ENCODE assay signal across 25 cellular contexts in the genomic region with DNA sequence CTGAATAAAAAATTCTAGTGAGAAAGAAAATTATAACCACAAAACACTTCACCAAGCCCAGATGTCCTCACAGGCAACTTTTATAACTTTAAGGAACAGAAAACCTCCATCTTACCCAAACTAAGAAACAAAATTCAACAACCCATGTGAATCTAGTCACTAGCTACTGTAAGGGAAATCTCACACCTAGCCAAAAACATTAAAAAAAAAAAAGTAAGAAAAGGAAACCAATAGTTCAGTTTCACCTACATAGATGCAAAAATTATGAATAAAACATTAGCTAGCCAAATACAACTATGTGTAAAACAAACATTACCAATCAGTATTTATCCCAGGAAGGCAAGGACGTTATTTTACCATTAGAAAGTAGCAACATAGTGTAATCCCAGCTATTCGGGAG.
"Had no signal": no experiment of that assay in that cellular context is flagged by ENCODE, and none has a peak within 500 bp of the region (broad histone marks: within the 10 kb centered on the region; RNA-seq: fewer than 3 reads in every experiment).

No MANE protein-coding gene starts in this region.

- H3K36me3 Mint-ChIP-seq: mesothelial cell of epicardium; naive B cell; stimulated activated effector memory CD8-positive, alpha-beta T cell treated with anti-CD3 and anti-CD28 coated beads, Interleukin-12 subunit alpha, Interleukin-12 subunit beta, amount 100 ng/mL, for 72 hours had no signal

- H3K9me3 Mint-ChIP-seq: mesothelial cell of epicardium; naive B cell; nephron; neural crest cell; stimulated activated effector memory CD8-positive, alpha-beta T cell treated with anti-CD3 and anti-CD28 coated beads, Interleukin-12 subunit alpha, Interleukin-12 subunit beta, amount 100 ng/mL, for 72 hours; stimulated activated naive CD8-positive, alpha-beta T cell treated with anti-CD3 and anti-CD28 coated beads, Interleukin-15, Interleukin-2, amounts not matched to agents 100 ng/mL and 50 ng/mL, for 24 hours had no signal

- H3K27ac ChIP-seq: left ventricle myocardium inferior, pancreas, prostate gland, skin epidermis, suprapubic skin, thoracic aorta, tibial artery, upper lobe of right lung had no signal

- ATAC-seq: pancreas; right cardiac atrium; sciatic nerve; stimulated activated effector memory CD8-positive, alpha-beta T cell treated with anti-CD3 and anti-CD28 coated beads, Interleukin-12 subunit alpha, Interleukin-12 subunit beta, amount 100 ng/mL, for 72 hours; upper lobe of right lung had no signal

- H3K4me1 ChIP-seq: left ventricle myocardium inferior, pancreas, prostate gland, suprapubic skin, upper lobe of right lung had no signal

- H3K36me3 ChIP-seq: left ventricle myocardium inferior, pancreas, prostate gland, suprapubic skin, thoracic aorta, tibial artery, upper lobe of right lung had no signal

- H3K9me3 ChIP-seq: left ventricle myocardium inferior, pancreas, prostate gland, suprapubic skin, thoracic aorta, tibial artery, upper lobe of right lung had no signal

- H3K4me3 ChIP-seq: left ventricle myocardium inferior, lung, pancreas, prostate gland, skin epidermis, suprapubic skin, thoracic aorta, tibial artery, upper lobe of right lung had no signal

- H3K27ac Mint-ChIP-seq: mesothelial cell of epicardium; naive B cell; nephron; stimulated activated effector memory CD8-positive, alpha-beta T cell treated with anti-CD3 and anti-CD28 coated beads, Interleukin-12 subunit alpha, Interleukin-12 subunit beta, amount 100 ng/mL, for 72 hours; stimulated activated naive CD8-positive, alpha-beta T cell treated with anti-CD3 and anti-CD28 coated beads, Interleukin-15, Interleukin-2, amounts not matched to agents 100 ng/mL and 50 ng/mL, for 24 hours had no signal

- H3K27me3 ChIP-seq: pancreas, suprapubic skin, tibial artery, upper lobe of right lung had no signal

- H3K27me3 Mint-ChIP-seq: naive B cell; stimulated activated naive CD8-positive, alpha-beta T cell treated with anti-CD3 and anti-CD28 coated beads, Interleukin-15, Interleukin-2, amounts not matched to agents 100 ng/mL and 50 ng/mL, for 24 hours had no signal

- DNase-seq: hypothalamus; islet precursor cell; left ventricle myocardium inferior; mesendoderm; naive B cell; nucleus accumbens; pancreas; retina; right cardiac atrium; stimulated activated CD4-positive, alpha-beta T cell treated with anti-CD3 and anti-CD28 coated beads, Interleukin-12 subunit alpha, Interleukin-12 subunit beta, amount 100 ng/mL, for 4 hours; stimulated activated CD4-positive, alpha-beta T cell treated with anti-CD3 and anti-CD28 coated beads, Interleukin-4, amount 100 ng/mL, for 24 hours; stimulated activated naive CD4-positive, alpha-beta T cell; tibial artery; upper lobe of right lung had no signal

- H3K4me3 Mint-ChIP-seq: mesothelial cell of epicardium; naive B cell; nephron; neural crest cell; stimulated activated effector memory CD8-positive, alpha-beta T cell treated with anti-CD3 and anti-CD28 coated beads, Interleukin-12 subunit alpha, Interleukin-12 subunit beta, amount 100 ng/mL, for 72 hours; stimulated activated naive CD8-positive, alpha-beta T cell treated with anti-CD3 and anti-CD28 coated beads, Interleukin-15, Interleukin-2, amounts not matched to agents 100 ng/mL and 50 ng/mL, for 24 hours had no signal

- H3K4me1 Mint-ChIP-seq: nephron had no signal
